Comparison of ENCODE assay signal across 8 cellular contexts in genomic region chr14:60980811-60981625, GRCh38. TPM values are rescaled to one million over a fixed set of nuclear protein-coding genes. Genes with fewer than 3 reads are reported as not detected.
DNase-seq lines count a peak whose midpoint lies in the region; ATAC-seq and TF ChIP-seq lines count a peak whose summit lies in the region.

Gene SLC38A6 (plus strand): TSS chr14:60981245. CDS start chr14:60981278, 33 bp downstream.
Gene TRMT5 (minus strand): TSS chr14:60981079. CDS start chr14:60980973, 106 bp downstream.

- peak; percentile 82 for ATAC-seq in HG02870 (IDR thresholded peaks at IDR 0.05; ENCODE audit: unreplicated experiment)
- ATAC-seq in upper lobe of left lung (ENCODE audit: low FRiP score in 2 of 2): peak; percentile 97 to 98

- no peak for TF ChIP-seq CTCF in left ventricle myocardium inferior (IDR thresholded peaks at IDR 0.05; ENCODE audit: borderline replicate concordance)
- no peak for TF ChIP-seq CTCF in upper lobe of left lung (IDR thresholded peaks at IDR 0.05)

- DNase-seq in NCI-H146 (lab: John Stamatoyannopoulos, UW) (peak; percentile 88), T follicular helper cell (ENCODE audit: low read depth) (peak; percentile 85), amygdala (lab: John Stamatoyannopoulos, UW) (peak; percentile 57 to 95 (median 89)), left ventricle myocardium inferior (peak; percentile 92), posterior vena cava (ENCODE audit: low spot score) (peak; percentile 98), upper lobe of left lung (peak; percentile 93 to 95)

- H3K27ac ChIP-seq in left ventricle myocardium inferior (replicated peaks) (peak within 1 kb of the TSS; percentile 90), upper lobe of left lung (peak within 1 kb of the TSS; percentile 82 to 93 (median 90))

- H3K4me1 ChIP-seq in left ventricle myocardium inferior (peaks cover 55% of the 10 kb centered on the region), upper lobe of left lung (peaks cover 7 to 32% (median 23%) of the 10 kb centered on the region in 4 donors)

- 0 to 1% methylated on average over 39 to 47 of the region's 58 CpGs for WGBS in upper lobe of left lung, 2 donors

- TF ChIP-seq POLR2A in GM15510 (IDR thresholded peaks at IDR 0.05; ENCODE audit: borderline replicate concordance, extremely low read depth, insufficient read length) (peak; percentile 72), upper lobe of left lung (IDR thresholded peaks at IDR 0.05) (peak in 2 of 4 donors; percentile 63 to 74)

- H3K4me3 ChIP-seq in left ventricle myocardium inferior (peak within 1 kb of the TSS; percentile 79), upper lobe of left lung (peak within 1 kb of the TSS; percentile 62 to 96 (median 80))

- peaks cover 10% of the 10 kb centered on the region for H3K36me3 ChIP-seq in left ventricle myocardium inferior
- H3K36me3 ChIP-seq in upper lobe of left lung: peaks cover 0 to 14% (median 0%) of the 10 kb centered on the region in 4 donors

- H3K9me3 ChIP-seq in left ventricle myocardium inferior (replicated peaks): no peaks in the 10 kb centered on the region
- H3K9me3 ChIP-seq in upper lobe of left lung: no peaks in the 10 kb centered on the region

- H3K27me3 ChIP-seq in left ventricle myocardium inferior (ENCODE audit: low read depth): no peaks in the 10 kb centered on the region
- H3K27me3 ChIP-seq in upper lobe of left lung: no peaks in the 10 kb centered on the region

- TF ChIP-seq EP300 in upper lobe of left lung (IDR thresholded peaks at IDR 0.05): peak in 2 of 4 donors; percentile 32 to 38

- intact Hi-C loops in left ventricle myocardium inferior (cut with micrococcal nuclease): no loop called here
- intact Hi-C loops in posterior vena cava (cut with DNase I): no loop called here

RNA-seq across cellular contexts. Expression of gene SLC38A6, which starts in this region (rescaled TPM):
- total RNA-seq in left ventricle myocardium inferior: 6.3 TPM
- 10 to 100 TPM; 15.8 to 20.9 TPM for total RNA-seq in posterior vena cava
- 10 to 100 TPM; 13.7 to 37.7 (median 23.8) TPM for total RNA-seq in upper lobe of left lung

RNA-seq across cellular contexts. Expression of gene TRMT5, which starts in this region (rescaled TPM):
- total RNA-seq in left ventricle myocardium inferior: 6.7 TPM
- 10 to 100 TPM; 13.0 to 13.4 TPM for total RNA-seq in posterior vena cava
- total RNA-seq in upper lobe of left lung: 10 to 100 TPM in 3 of 6 donors, 1 to 10 TPM in 3; 2.0 to 53.4 (median 9.1) TPM

Comparison
In these comparisons a context has a peak if more than half of its experiments do, and no peak if none do; other contexts are left out.
1. Peak in every context shown above with its lines: DNase-seq, ATAC-seq, H3K4me3 ChIP-seq and H3K27ac ChIP-seq.